In the genomic region with DNA sequence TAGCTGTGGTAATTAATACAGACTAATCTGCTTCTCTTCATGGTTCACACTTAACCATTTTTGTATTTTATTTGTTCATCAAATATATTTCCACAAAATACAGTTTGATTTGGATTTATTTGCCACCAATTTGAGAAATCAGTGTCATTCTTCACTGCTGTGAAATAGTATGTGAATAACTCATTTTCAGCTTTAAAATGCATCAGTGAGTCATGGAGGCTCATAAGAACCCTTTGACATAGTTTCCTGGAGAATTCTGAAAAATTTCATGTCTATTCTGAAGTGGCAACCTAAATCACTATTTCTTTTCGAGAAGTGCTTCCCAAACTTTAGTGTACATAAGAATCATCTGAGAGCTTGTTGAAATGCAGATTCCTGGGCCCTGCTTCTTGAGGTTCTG, we compare ENCODE assay signal across 19 cellular contexts.
DNase-seq lines count a peak whose midpoint lies in the region; ATAC-seq and TF ChIP-seq lines count a peak whose summit lies in the region.
"Had no signal": no experiment of that assay in that cellular context is flagged by ENCODE, and none has a peak within 500 bp of the region (broad histone marks: within the 10 kb centered on the region; RNA-seq: fewer than 3 reads in every experiment).

No MANE protein-coding gene starts in this region.

- H3K9me3 Mint-ChIP-seq in stimulated activated naive CD8-positive, alpha-beta T cell treated with anti-CD3 and anti-CD28 coated beads, Interleukin-15, amount 100 ng/mL, for 72 hours = peaks cover 0 to 4% of the 10 kb centered on the region in 2 donors

- no peaks in the 10 kb centered on the region for H3K79me2 ChIP-seq in GM23248 (ENCODE audit: insufficient read depth)

- no peak overlapping the region for H3K4me2 ChIP-seq in GM23248 (ENCODE audit: unreplicated experiment)

- peaks cover 31% of the 10 kb centered on the region for H3K4me1 ChIP-seq in GM23248 (ENCODE audit: insufficient read depth)

- H3K27me3 ChIP-seq in GM23248 (replicated peaks; ENCODE audit: insufficient read depth) = no peaks in the 10 kb centered on the region
- H3K27me3 ChIP-seq in WERI-Rb-1 (ENCODE audit: insufficient read depth, low read depth, severe bottlenecking) = no peaks in the 10 kb centered on the region

- no peak for TF ChIP-seq CTCF in WERI-Rb-1 (IDR thresholded peaks at IDR 0.05; ENCODE audit: low read depth, low read length)

- no peak for ATAC-seq in stimulated activated naive CD8-positive, alpha-beta T cell treated with anti-CD3 and anti-CD28 coated beads, Interleukin-15, amount 100 ng/mL, for 72 hours
- ATAC-seq: CD8-positive, alpha-beta T cell had no signal

- H3K27ac ChIP-seq in GM23248 (no peak overlapping the region), WERI-Rb-1 (peak overlapping the region; percentile 28), epithelial cell of prostate (peak overlapping the region; percentile 63)

- no peak overlapping the region for H3K9ac ChIP-seq in GM23248

- no peak overlapping the region for H3K4me3 ChIP-seq in GM23248
- H3K4me3 ChIP-seq in WERI-Rb-1 (ENCODE audit: low read depth, low read length) = no peak overlapping the region

- H3K9me3 ChIP-seq in GM23248 (ENCODE audit: low read depth) (no peaks in the 10 kb centered on the region), WERI-Rb-1 (ENCODE audit: severe bottlenecking) (no peaks in the 10 kb centered on the region)

- in situ Hi-C loops in GM23248 (cut with MboI) = no loop called here

- H3F3A ChIP-seq in GM23248 (ENCODE audit: insufficient read depth) = 0 out of 2 replicates have a peak, but pooled peaks cover 5% of the 10 kb centered on the region

- DNase-seq in GM23248 (peak; percentile 69), WERI-Rb-1 (no peak), epithelial cell of prostate (ENCODE audit: low read depth, low spot score) (no peak), kidney tubule cell (ENCODE audit: low spot score) (peak; percentile 3), HT-29 (ENCODE audit: low spot score) (no peak), GF-D8 (lab: John Stamatoyannopoulos, UW) (no peak), NCI-H2081 treated with DMSO at 0.1 percent for 48 hours (lab: John Stamatoyannopoulos, UW) (no peak)
- no peak for DNase-seq in stimulated activated naive CD8-positive, alpha-beta T cell treated with anti-CD3 and anti-CD28 coated beads, Interleukin-15, amount 100 ng/mL, for 72 hours
- DNase-seq: activated CD4-positive, alpha-beta T cell treated with anti-CD3 and anti-CD28 coated beads, Interleukin-2, amount 50 U/mL, for 1 hour; activated CD8-positive, alpha-beta memory T cell treated with anti-CD3 and anti-CD28 coated beads, Interleukin-2, amount 50 U/mL, for 48 hours; activated effector memory CD4-positive, alpha-beta T cell treated with anti-CD3 and anti-CD28 coated beads, Interleukin-2, amount 50 U/mL, for 16 hours; amniotic stem cell; CD8-positive, alpha-beta T cell; DMS53; glutamatergic neuron; HFFc6; NCI-H1105; SHP77 treated with DMSO at 0.1 percent for 48 hours; T-helper 1 cell had no signal

- H3K36me3 ChIP-seq in GM23248 (ENCODE audit: low read depth) (no peaks in the 10 kb centered on the region), WERI-Rb-1 (no peaks in the 10 kb centered on the region)

- no peaks in the 10 kb centered on the region for H3K4me1 Mint-ChIP-seq in stimulated activated naive CD8-positive, alpha-beta T cell treated with anti-CD3 and anti-CD28 coated beads, Interleukin-15, amount 100 ng/mL, for 72 hours

- H3K27me3 Mint-ChIP-seq in stimulated activated naive CD8-positive, alpha-beta T cell treated with anti-CD3 and anti-CD28 coated beads, Interleukin-15, amount 100 ng/mL, for 72 hours = no peaks in the 10 kb centered on the region

- no peak overlapping the region for H3K27ac Mint-ChIP-seq in stimulated activated naive CD8-positive, alpha-beta T cell treated with anti-CD3 and anti-CD28 coated beads, Interleukin-15, amount 100 ng/mL, for 72 hours
- H3K27ac Mint-ChIP-seq: CD8-positive, alpha-beta T cell; HFFc6 had no signal

- 30 to 37% methylated on average over 1 of the region's 1 CpG for WGBS in GM23248 (ENCODE audit: low coverage in 1 of 2, low lambda C conversion rate in 2 of 2, missing lambda C conversion rate in 2 of 2), 2 experiments

- H4K20me1 ChIP-seq in GM23248 (ENCODE audit: insufficient read depth) = no peaks in the 10 kb centered on the region

- no peaks in the 10 kb centered on the region for H3K9me2 ChIP-seq in GM23248 (ENCODE audit: insufficient read depth)

- H2AFZ ChIP-seq in GM23248 = no peak overlapping the region

- H3K4me3 Mint-ChIP-seq in stimulated activated naive CD8-positive, alpha-beta T cell treated with anti-CD3 and anti-CD28 coated beads, Interleukin-15, amount 100 ng/mL, for 72 hours = no peak overlapping the region
- H3K4me3 Mint-ChIP-seq: CD8-positive, alpha-beta T cell; HFFc6 had no signal

Comparison
In these comparisons a context has a peak if more than half of its experiments do, and no peak if none do; other contexts are left out.
1. DNase-seq: peak in GM23248 (single experiment) and kidney tubule cell (single experiment); none in WERI-Rb-1 (single experiment), epithelial cell of prostate (single experiment), HT-29 (single experiment), GF-D8 (single experiment), NCI-H2081 treated with DMSO at 0.1 percent for 48 hours (single experiment) and stimulated activated naive CD8-positive, alpha-beta T cell treated with anti-CD3 and anti-CD28 coated beads, Interleukin-15, amount 100 ng/mL, for 72 hours (0 of 2).